Comparison of ENCODE assay signal across 9 cellular contexts in genomic region chr17:4161560-4162221, GRCh38. TPM values are rescaled to one million over a fixed set of nuclear protein-coding genes. Genes with fewer than 3 reads are reported as not detected.
A peak's percentile ranks its signal among the peaks of the same experiment; 100 is the strongest.
DNase-seq lines count a peak whose midpoint lies in the region; ATAC-seq, FAIRE-seq and TF ChIP-seq lines count a peak whose summit lies in the region.
"Had no signal": no experiment of that assay in that cellular context is flagged by ENCODE, and none has a peak within 500 bp of the region (broad histone marks: within the 10 kb centered on the region; RNA-seq: fewer than 3 reads in every experiment).

No MANE protein-coding gene starts in this region.

- ATAC-seq in PC-3, result peak; percentile 67

- H3K4ac ChIP-seq in H1 (replicated peaks; ENCODE audit: insufficient read length, low read depth, low read length), result no peak overlapping the region

- H3K36me3 ChIP-seq in GM23248 (ENCODE audit: low read depth), result peaks cover 9% of the 10 kb centered on the region; the same call in 1 of the 2 replicates
- no peaks in the 10 kb centered on the region for H3K36me3 ChIP-seq in PC-3 (ENCODE audit: low read depth, low read length)
- peaks cover 0 to 13% (median 3%) of the 10 kb centered on the region in 4 experiments; a peak in 6 of 8 replicates for H3K36me3 ChIP-seq in H1 (ENCODE audit: control insufficient read depth in 2 of 4, insufficient read depth in 4 of 4, low read length in 3 of 4)
- no peaks in the 10 kb centered on the region for H3K36me3 ChIP-seq in prostate gland

- H4K8ac ChIP-seq in H1 (ENCODE audit: extremely low read depth, insufficient read depth, low read length), result no peak overlapping the region

- H3K18ac ChIP-seq in H1 (ENCODE audit: extremely low read depth, low read length), result no peak overlapping the region

- H3K9ac ChIP-seq in GM23248 (0 out of 2 replicates have a peak overlapping the region, but pooled peaks have one; percentile 9), PC-3 (ENCODE audit: low read length) (0 out of 2 replicates have a peak overlapping the region, but pooled peaks have one; percentile 11), H1 (replicated peaks in 1 of 4; ENCODE audit: extremely low read depth in 1 of 4, low read depth in 3 of 4, low read length in 3 of 4) (no peak overlapping the region; a peak in 1 of 7 replicates)

- H3K9me3 ChIP-seq in GM23248 (ENCODE audit: low read depth), result no peaks in the 10 kb centered on the region
- no peaks in the 10 kb centered on the region for H3K9me3 ChIP-seq in PC-3 (ENCODE audit: low read length)
- H3K9me3 ChIP-seq in H1 (ENCODE audit: insufficient read depth in 2 of 2, low read depth in 1 of 2, low read length in 1 of 2), result no peaks in the 10 kb centered on the region
- no peaks in the 10 kb centered on the region for H3K9me3 ChIP-seq in prostate gland

- no peak overlapping the region for H2BK20ac ChIP-seq in H1 (ENCODE audit: low read length)

- TF ChIP-seq RAD21 in H1 (IDR thresholded peaks at IDR 0.05 in 1 of 2, conservative IDR thresholded peaks at IDR 0.05 in 1 of 2; ENCODE audit: low read depth in 2 of 2, low read length in 2 of 2), result no peak

- intact Hi-C loops in PC-3 (cut with micrococcal nuclease) (loop anchor here (2.0 kb wide), 1 partner anchor 51 kb away; no protein-coding TSS in a partner anchor), prostate gland (cut with DNase I) (no loop called here)

- no peak overlapping the region for H3K23ac ChIP-seq in H1 (ENCODE audit: insufficient read length)

- H3K4me1 ChIP-seq in GM23248 (ENCODE audit: insufficient read depth), result peaks cover 18% of the 10 kb centered on the region; the same call in 1 of the 2 replicates
- H3K4me1 ChIP-seq in PC-3 (ENCODE audit: insufficient read depth, low read length), result peaks cover 26% of the 10 kb centered on the region
- H3K4me1 ChIP-seq in H1 (replicated peaks in 1 of 4; ENCODE audit: control insufficient read depth in 3 of 4, insufficient read depth in 4 of 4, low read length in 3 of 4), result peaks cover 0 to 6% (median 2%) of the 10 kb centered on the region in 4 experiments; a peak in 4 of 7 replicates
- no peaks in the 10 kb centered on the region for H3K4me1 ChIP-seq in prostate gland (replicated peaks)

- CTCF ChIA-PET in PC-3 (lab: Charles Lee) (no interaction called here), H1 (lab: Charles Lee; ENCODE audit: partially characterized antibody) (interaction anchor here (1.1 to 2.7 kb wide), 5 partner anchors 12 to 260 kb away, joined by 3 to 10 read pairs (median 4); no protein-coding TSS in a partner anchor)

- H2BK15ac ChIP-seq in H1 (ENCODE audit: low read length), result no peak overlapping the region

- TSS peak; percentile 32 for BruUV-seq in PC-3 (replicated peaks; lab: Mats Ljungman, UMichigan)

- no peak overlapping the region for H2BK120ac ChIP-seq in H1 (replicated peaks; ENCODE audit: low read depth, low read length)

- H4K91ac ChIP-seq in H1 (replicated peaks; ENCODE audit: insufficient read length, low read length), result no peak overlapping the region

- no peak overlapping the region for H4K5ac ChIP-seq in H1 (ENCODE audit: insufficient read length, low read depth, low read length)

- H3K14ac ChIP-seq in H1 (ENCODE audit: insufficient read length), result no peak overlapping the region

- no peaks in the 10 kb centered on the region for H3K9me2 ChIP-seq in GM23248 (ENCODE audit: insufficient read depth)
- H3K9me2 ChIP-seq in PC-3 (replicated peaks; ENCODE audit: low read length), result no peaks in the 10 kb centered on the region

- 0 out of 2 replicates have a peak overlapping the region, but pooled peaks have one; percentile 70 for H2AK5ac ChIP-seq in H1 (ENCODE audit: low read depth, low read length)

- no peaks in the 10 kb centered on the region for H4K20me1 ChIP-seq in GM23248 (ENCODE audit: insufficient read depth)
- H4K20me1 ChIP-seq in PC-3 (ENCODE audit: low read length), result no peaks in the 10 kb centered on the region
- H4K20me1 ChIP-seq in H1 (replicated peaks in 1 of 2; ENCODE audit: control insufficient read depth in 1 of 2, insufficient read depth in 2 of 2, low read length in 2 of 2), result peaks cover 0 to 3% of the 10 kb centered on the region in 2 experiments

- H3F3A ChIP-seq in GM23248 (ENCODE audit: insufficient read depth), result peaks cover 16% of the 10 kb centered on the region; the same call in 1 of the 2 replicates
- H3F3A ChIP-seq in PC-3 (ENCODE audit: low read length, unreplicated experiment), result peaks cover 7% of the 10 kb centered on the region

- no peaks in the 10 kb centered on the region for H3K79me2 ChIP-seq in GM23248 (ENCODE audit: insufficient read depth)
- H3K79me2 ChIP-seq in PC-3 (ENCODE audit: low read length), result no peaks in the 10 kb centered on the region
- H3K79me2 ChIP-seq in H1 (ENCODE audit: control insufficient read depth in 1 of 2, insufficient read depth in 2 of 2, low read length in 2 of 2), result no peaks in the 10 kb centered on the region

- no peaks in the 10 kb centered on the region for H3K79me1 ChIP-seq in H1 (ENCODE audit: low read depth, low read length)

- H2AFZ ChIP-seq in GM23248 (no peak overlapping the region), PC-3 (ENCODE audit: low read length) (no peak overlapping the region), H1 (ENCODE audit: low read length) (no peak overlapping the region)

- 85 to 86% methylated on average over 8 of the region's 8 CpGs for WGBS in GM23248 (ENCODE audit: low coverage in 1 of 2, low lambda C conversion rate in 2 of 2, missing lambda C conversion rate in 2 of 2), 2 experiments
- WGBS in H1 (ENCODE audit: extremely low coverage in 1 of 2, insufficient coverage in 1 of 2, insufficient read length in 1 of 2, insufficient replicate concordance in 2 of 2, low coverage in 1 of 2, low lambda C conversion rate in 2 of 2, missing lambda C conversion rate in 1 of 2), 2 experiments, result 92% methylated on average over 8 of the region's 8 CpGs; no CpG with 5 or more reads in 1 of the 2 experiments
- 69% methylated on average over 8 of the region's 8 CpGs for WGBS in prostate gland

- no peak for FAIRE-seq in H1 (lab: Jason Lieb, UNC)

- no peak overlapping the region for H3K4me3 ChIP-seq in GM23248
- H3K4me3 ChIP-seq in PC-3 (ENCODE audit: low read length), result no peak overlapping the region
- no peak overlapping the region for H3K4me3 ChIP-seq in H1 (ENCODE audit: extremely low read depth in 1 of 4, insufficient read depth in 2 of 4, low read depth in 3 of 4, low read length in 4 of 4)
- no peak overlapping the region for H3K4me3 ChIP-seq in prostate gland
- H3K4me3 ChIP-seq: SK-N-MC had no signal

- TF ChIP-seq POLR2A in H1 (IDR thresholded peaks at IDR 0.05; ENCODE audit: control extremely low read depth in 1 of 2, low read depth in 2 of 2, low read length in 2 of 2), result no peak
- TF ChIP-seq POLR2A in prostate gland (IDR thresholded peaks at IDR 0.05), result no peak

- H3K27me3 ChIP-seq in GM23248 (replicated peaks; ENCODE audit: insufficient read depth), result no peaks in the 10 kb centered on the region
- H3K27me3 ChIP-seq in PC-3 (ENCODE audit: low read length), result no peaks in the 10 kb centered on the region
- H3K27me3 ChIP-seq in H1 (replicated peaks in 1 of 4; ENCODE audit: control insufficient read depth in 3 of 4, extremely low read depth in 1 of 4, insufficient read depth in 3 of 4, low read length in 3 of 4), result no peaks in the 10 kb centered on the region; a peak in 1 of 7 replicates
- no peaks in the 10 kb centered on the region for H3K27me3 ChIP-seq in prostate gland (replicated peaks; ENCODE audit: insufficient read depth)

- H3K4me2 ChIP-seq in GM23248 (ENCODE audit: unreplicated experiment), result no peak overlapping the region
- peak overlapping the region; percentile 53 for H3K4me2 ChIP-seq in PC-3 (ENCODE audit: low read length)
- H3K4me2 ChIP-seq in H1 (ENCODE audit: insufficient read depth in 1 of 2, low read depth in 2 of 2, low read length in 2 of 2), result no peak overlapping the region

- no peak for TF ChIP-seq EP300 in H1 (IDR thresholded peaks at IDR 0.05; ENCODE audit: borderline replicate concordance in 1 of 2, low read depth in 2 of 2, low read length in 2 of 2)

- peak overlapping the region; percentile 45 for H3K27ac ChIP-seq in GM23248
- H3K27ac ChIP-seq in PC-3 (ENCODE audit: low read length), result peak overlapping the region; percentile 80
- H3K27ac ChIP-seq in H1 (ENCODE audit: low read depth, low read length), result no peak overlapping the region; the same call in 1 of the 2 replicates
- peak overlapping the region; percentile 67 to 74 for H3K27ac ChIP-seq in prostate gland
- H3K27ac ChIP-seq: SK-N-MC had no signal

- H3K56ac ChIP-seq in H1 (replicated peaks; ENCODE audit: insufficient read length, low read depth, low read length), result no peak overlapping the region

- H3K23me2 ChIP-seq in H1 (ENCODE audit: low read depth, low read length), result no peaks in the 10 kb centered on the region

- in situ Hi-C loops in GM23248 (cut with MboI), result no loop called here

- peak overlapping the region; percentile 13; the same call in 1 of the 2 replicates for H2BK5ac ChIP-seq in H1 (ENCODE audit: low read depth, low read length)

- H2BK12ac ChIP-seq in H1 (ENCODE audit: low read depth, low read length), result peak overlapping the region; percentile 75

- DNase-seq in GM23248 (peak; percentile 25), PC-3 (peak; percentile 44), H1 (ENCODE audit: low read depth in 1 of 2, low spot score in 2 of 2) (no peak), prostate gland (ENCODE audit: low spot score) (no peak), COR-L47 (lab: John Stamatoyannopoulos, UW) (no peak), kidney tubule cell (ENCODE audit: low spot score) (no peak), NCI-H2171 treated with DMSO at 0.1 percent for 48 hours (lab: John Stamatoyannopoulos, UW) (no peak), NCI-H345 (lab: John Stamatoyannopoulos, UW) (no peak)

- TF ChIP-seq CTCF in PC-3 (conservative IDR thresholded peaks at IDR 0.05; ENCODE audit: low read depth, low read length) (no peak), H1 (IDR thresholded peaks at IDR 0.05; ENCODE audit: control extremely low read depth in 1 of 3, insufficient read depth in 1 of 3, low read depth in 1 of 3, low read length in 3 of 3) (no peak), prostate gland (IDR thresholded peaks at IDR 0.05) (no peak)

- POLR2A ChIA-PET in PC-3 (lab: Charles Lee; ENCODE audit: unreplicated experiment) (interaction anchor here (0.5 kb wide), 1 partner anchor 55 kb away, joined by 4 read pairs; no protein-coding TSS in a partner anchor), H1 (lab: Charles Lee; ENCODE audit: partially characterized antibody) (interaction anchor here (0.7 to 12.0 kb wide), 8 partner anchors 8 to 235 kb away, joined by 3 to 117 read pairs (median 3); partner anchors contain the start of genes CYB5D2 and ZZEF1)

RNA-seq across cellular contexts. Expression of gene CYB5D2, which starts 18.7 kb away (rescaled TPM):
- total RNA-seq in GM23248 (2014; rRNA removed; shearing (Covaris generic)), result 19.1 and 37.8 TPM in 2 replicates
- polyA plus RNA-seq in GM23248 (2016; fragmentation: Nextera tagmentation; extraction: Ambion mirVana) (32.4 and 35.7 TPM in 2 replicates), H1 (2011; rRNA removed) (15.1 and 21.2 TPM in 2 replicates)
- total RNA-seq in PC-3 (2014; rRNA removed) (17.5 and 20.7 TPM in 2 replicates), prostate gland (10 to 100 TPM; 42.8 to 62.9 TPM)
- 4.5 and 5.6 TPM in 2 replicates for total RNA-seq in H1 (2021; fragmentation: NEBNext Ultra II Directional; extraction: Animal tissue kit (Norgen Biotek cat#: 25700))
- polyA plus RNA-seq in H1 (2011; cell fraction: cytosol; rRNA removed), result 19.8 TPM
- polyA plus RNA-seq in H1 (2011; cell fraction: nucleus; rRNA removed), result 16.7 TPM
- 7.3 to 10.8 TPM (median 10.4 TPM) in 4 replicates for polyA plus RNA-seq in H1 (2012, experiment 1 of 2)
- polyA plus RNA-seq in H1 (2012, experiment 2 of 2), result 6.5 TPM
- polyA plus RNA-seq in H1 (2013, experiment 1 of 2), result 4.4 TPM
- polyA plus RNA-seq in H1 (2013, experiment 2 of 2), result 5.0 TPM
- 12.9 and 16.1 TPM in 2 replicates for polyA minus RNA-seq in H1 (2011; rRNA and poly(A)+ RNA removed)
- 8.3 TPM for polyA minus RNA-seq in H1 (2011; cell fraction: cytosol; rRNA and poly(A)+ RNA removed)
- 5.9 TPM for polyA minus RNA-seq in H1 (2011; cell fraction: nucleus; rRNA and poly(A)+ RNA removed)

RNA-seq across cellular contexts. Expression of gene ZZEF1, which starts 18.9 kb away (rescaled TPM):
- total RNA-seq in GM23248 (2014; rRNA removed; shearing (Covaris generic)), result 25.3 and 29.0 TPM in 2 replicates
- polyA plus RNA-seq in GM23248 (2016; fragmentation: Nextera tagmentation; extraction: Ambion mirVana) (3.2 and 4.1 TPM in 2 replicates), H1 (2011; rRNA removed) (5.2 and 7.3 TPM in 2 replicates)
- total RNA-seq in PC-3 (2014; rRNA removed) (19.7 and 22.7 TPM in 2 replicates), prostate gland (10 to 100 TPM; 34.0 to 73.8 TPM)
- 17.8 and 18.3 TPM in 2 replicates for total RNA-seq in H1 (2021; fragmentation: NEBNext Ultra II Directional; extraction: Animal tissue kit (Norgen Biotek cat#: 25700))
- 6.5 TPM for polyA plus RNA-seq in H1 (2011; cell fraction: cytosol; rRNA removed)
- 32.0 TPM for polyA plus RNA-seq in H1 (2011; cell fraction: nucleus; rRNA removed)
- polyA plus RNA-seq in H1 (2012, experiment 1 of 2), result 8.3 to 9.2 TPM (median 8.7 TPM) in 4 replicates
- polyA plus RNA-seq in H1 (2012, experiment 2 of 2), result 2.0 TPM
- polyA plus RNA-seq in H1 (2013, experiment 1 of 2), result 6.1 TPM
- polyA plus RNA-seq in H1 (2013, experiment 2 of 2), result 5.3 TPM
- 48.0 and 56.4 TPM in 2 replicates for polyA minus RNA-seq in H1 (2011; rRNA and poly(A)+ RNA removed)
- 15.1 TPM for polyA minus RNA-seq in H1 (2011; cell fraction: cytosol; rRNA and poly(A)+ RNA removed)
- 60.2 TPM for polyA minus RNA-seq in H1 (2011; cell fraction: nucleus; rRNA and poly(A)+ RNA removed)

Comparison
In these comparisons a context has a peak if more than half of its experiments do, and no peak if none do; other contexts are left out.
1. DNase-seq: peak in GM23248 (single experiment) and PC-3 (single experiment); none in H1 (0 of 2), prostate gland (single experiment), COR-L47 (single experiment), kidney tubule cell (single experiment), NCI-H2171 treated with DMSO at 0.1 percent for 48 hours (single experiment) and NCI-H345 (single experiment).
2. H3K9ac ChIP-seq: peak in GM23248 (single experiment) and PC-3 (single experiment); none in H1 (0 of 4).